1 cellular context compared by ENCODE assay signal in the genomic region with DNA sequence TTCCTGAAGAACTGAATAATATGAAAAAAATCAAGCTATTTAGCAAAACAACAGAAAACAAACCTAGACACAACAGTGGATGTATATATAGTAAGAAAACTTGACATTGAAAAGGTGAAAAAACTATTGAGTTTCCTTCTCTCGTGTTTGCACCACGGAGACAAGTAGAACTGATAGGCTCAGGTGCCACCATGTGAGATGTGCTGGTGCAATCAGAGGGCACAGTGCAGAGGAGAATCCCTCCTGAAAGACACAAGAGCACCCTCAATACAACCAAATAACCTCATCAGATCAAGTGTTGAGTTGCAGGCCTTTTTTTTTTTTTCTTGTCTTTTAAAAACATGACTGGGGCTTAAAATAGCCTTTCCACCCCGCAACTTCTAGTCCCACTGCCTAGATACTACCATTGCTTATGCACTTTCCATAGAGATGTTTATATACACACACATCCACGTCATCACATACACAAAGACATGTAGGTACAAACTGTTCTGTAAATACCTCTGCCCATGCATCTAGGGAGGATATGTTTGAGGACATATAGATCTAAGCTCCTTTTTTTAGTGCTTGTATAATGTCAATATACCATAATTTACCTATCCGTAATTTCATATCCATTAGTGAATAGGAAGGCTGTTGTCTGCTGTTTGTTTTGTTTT.
TF ChIP-seq lines count a peak whose summit lies in the region.

No MANE protein-coding gene starts in this region.

TF ChIP-seq in GM23338, 12 proteins besides CTCF, POLR2A, EP300 and RAD21 (continued from another document):
- TF ChIP-seq, protein P1, sequence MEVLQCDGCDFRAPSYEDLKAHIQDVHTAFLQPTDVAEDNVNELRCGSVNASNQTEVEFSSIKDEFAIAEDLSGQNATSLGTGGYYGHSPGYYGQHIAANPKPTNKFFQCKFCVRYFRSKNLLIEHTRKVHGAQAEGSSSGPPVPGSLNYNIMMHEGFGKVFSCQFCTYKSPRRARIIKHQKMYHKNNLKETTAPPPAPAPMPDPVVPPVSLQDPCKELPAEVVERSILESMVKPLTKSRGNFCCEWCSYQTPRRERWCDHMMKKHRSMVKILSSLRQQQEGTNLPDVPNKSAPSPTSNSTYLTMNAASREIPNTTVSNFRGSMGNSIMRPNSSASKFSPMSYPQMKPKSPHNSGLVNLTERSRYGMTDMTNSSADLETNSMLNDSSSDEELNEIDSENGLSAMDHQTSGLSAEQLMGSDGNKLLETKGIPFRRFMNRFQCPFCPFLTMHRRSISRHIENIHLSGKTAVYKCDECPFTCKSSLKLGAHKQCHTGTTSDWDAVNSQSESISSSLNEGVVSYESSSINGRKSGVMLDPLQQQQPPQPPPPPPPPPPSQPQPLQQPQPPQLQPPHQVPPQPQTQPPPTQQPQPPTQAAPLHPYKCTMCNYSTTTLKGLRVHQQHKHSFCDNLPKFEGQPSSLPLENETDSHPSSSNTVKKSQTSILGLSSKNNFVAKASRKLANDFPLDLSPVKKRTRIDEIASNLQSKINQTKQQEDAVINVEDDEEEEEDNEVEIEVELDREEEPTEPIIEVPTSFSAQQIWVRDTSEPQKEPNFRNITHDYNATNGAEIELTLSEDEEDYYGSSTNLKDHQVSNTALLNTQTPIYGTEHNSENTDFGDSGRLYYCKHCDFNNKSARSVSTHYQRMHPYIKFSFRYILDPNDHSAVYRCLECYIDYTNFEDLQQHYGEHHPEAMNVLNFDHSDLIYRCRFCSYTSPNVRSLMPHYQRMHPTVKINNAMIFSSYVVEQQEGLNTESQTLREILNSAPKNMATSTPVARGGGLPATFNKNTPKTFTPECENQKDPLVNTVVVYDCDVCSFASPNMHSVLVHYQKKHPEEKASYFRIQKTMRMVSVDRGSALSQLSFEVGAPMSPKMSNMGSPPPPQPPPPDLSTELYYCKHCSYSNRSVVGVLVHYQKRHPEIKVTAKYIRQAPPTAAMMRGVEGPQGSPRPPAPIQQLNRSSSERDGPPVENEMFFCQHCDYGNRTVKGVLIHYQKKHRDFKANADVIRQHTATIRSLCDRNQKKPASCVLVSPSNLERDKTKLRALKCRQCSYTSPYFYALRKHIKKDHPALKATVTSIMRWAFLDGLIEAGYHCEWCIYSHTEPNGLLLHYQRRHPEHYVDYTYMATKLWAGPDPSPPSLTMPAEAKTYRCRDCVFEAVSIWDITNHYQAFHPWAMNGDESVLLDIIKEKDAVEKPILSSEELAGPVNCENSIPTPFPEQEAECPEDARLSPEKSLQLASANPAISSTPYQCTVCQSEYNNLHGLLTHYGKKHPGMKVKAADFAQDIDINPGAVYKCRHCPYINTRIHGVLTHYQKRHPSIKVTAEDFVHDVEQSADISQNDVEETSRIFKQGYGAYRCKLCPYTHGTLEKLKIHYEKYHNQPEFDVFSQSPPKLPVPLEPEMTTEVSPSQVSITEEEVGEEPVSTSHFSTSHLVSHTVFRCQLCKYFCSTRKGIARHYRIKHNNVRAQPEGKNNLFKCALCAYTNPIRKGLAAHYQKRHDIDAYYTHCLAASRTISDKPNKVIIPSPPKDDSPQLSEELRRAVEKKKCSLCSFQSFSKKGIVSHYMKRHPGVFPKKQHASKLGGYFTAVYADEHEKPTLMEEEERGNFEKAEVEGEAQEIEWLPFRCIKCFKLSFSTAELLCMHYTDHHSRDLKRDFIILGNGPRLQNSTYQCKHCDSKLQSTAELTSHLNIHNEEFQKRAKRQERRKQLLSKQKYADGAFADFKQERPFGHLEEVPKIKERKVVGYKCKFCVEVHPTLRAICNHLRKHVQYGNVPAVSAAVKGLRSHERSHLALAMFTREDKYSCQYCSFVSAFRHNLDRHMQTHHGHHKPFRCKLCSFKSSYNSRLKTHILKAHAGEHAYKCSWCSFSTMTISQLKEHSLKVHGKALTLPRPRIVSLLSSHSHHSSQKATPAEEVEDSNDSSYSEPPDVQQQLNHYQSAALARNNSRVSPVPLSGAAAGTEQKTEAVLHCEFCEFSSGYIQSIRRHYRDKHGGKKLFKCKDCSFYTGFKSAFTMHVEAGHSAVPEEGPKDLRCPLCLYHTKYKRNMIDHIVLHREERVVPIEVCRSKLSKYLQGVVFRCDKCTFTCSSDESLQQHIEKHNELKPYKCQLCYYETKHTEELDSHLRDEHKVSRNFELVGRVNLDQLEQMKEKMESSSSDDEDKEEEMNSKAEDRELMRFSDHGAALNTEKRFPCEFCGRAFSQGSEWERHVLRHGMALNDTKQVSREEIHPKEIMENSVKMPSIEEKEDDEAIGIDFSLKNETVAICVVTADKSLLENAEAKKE (CRISPR knock-in tag; IDR thresholded peaks at IDR 0.05): no peak
- no peak for TF ChIP-seq STAT1 (IDR thresholded peaks at IDR 0.05; ENCODE audit: unreplicated experiment)
- TF ChIP-seq, protein P2, sequence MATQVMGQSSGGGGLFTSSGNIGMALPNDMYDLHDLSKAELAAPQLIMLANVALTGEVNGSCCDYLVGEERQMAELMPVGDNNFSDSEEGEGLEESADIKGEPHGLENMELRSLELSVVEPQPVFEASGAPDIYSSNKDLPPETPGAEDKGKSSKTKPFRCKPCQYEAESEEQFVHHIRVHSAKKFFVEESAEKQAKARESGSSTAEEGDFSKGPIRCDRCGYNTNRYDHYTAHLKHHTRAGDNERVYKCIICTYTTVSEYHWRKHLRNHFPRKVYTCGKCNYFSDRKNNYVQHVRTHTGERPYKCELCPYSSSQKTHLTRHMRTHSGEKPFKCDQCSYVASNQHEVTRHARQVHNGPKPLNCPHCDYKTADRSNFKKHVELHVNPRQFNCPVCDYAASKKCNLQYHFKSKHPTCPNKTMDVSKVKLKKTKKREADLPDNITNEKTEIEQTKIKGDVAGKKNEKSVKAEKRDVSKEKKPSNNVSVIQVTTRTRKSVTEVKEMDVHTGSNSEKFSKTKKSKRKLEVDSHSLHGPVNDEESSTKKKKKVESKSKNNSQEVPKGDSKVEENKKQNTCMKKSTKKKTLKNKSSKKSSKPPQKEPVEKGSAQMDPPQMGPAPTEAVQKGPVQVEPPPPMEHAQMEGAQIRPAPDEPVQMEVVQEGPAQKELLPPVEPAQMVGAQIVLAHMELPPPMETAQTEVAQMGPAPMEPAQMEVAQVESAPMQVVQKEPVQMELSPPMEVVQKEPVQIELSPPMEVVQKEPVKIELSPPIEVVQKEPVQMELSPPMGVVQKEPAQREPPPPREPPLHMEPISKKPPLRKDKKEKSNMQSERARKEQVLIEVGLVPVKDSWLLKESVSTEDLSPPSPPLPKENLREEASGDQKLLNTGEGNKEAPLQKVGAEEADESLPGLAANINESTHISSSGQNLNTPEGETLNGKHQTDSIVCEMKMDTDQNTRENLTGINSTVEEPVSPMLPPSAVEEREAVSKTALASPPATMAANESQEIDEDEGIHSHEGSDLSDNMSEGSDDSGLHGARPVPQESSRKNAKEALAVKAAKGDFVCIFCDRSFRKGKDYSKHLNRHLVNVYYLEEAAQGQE (IDR thresholded peaks at IDR 0.05; ENCODE audit: unreplicated experiment): no peak
- TF ChIP-seq NANOG (IDR thresholded peaks at IDR 0.05; ENCODE audit: borderline replicate concordance): no peak
